ENCODE assay signal across 1 cellular context in genomic region chr6:506920-507523, GRCh38.
TF ChIP-seq lines count a peak whose summit lies in the region.

No MANE protein-coding gene starts in this region.

TF ChIP-seq in GM23338, 12 proteins besides CTCF, POLR2A, EP300 and RAD21 (continued from another document):
- TF ChIP-seq ZNF462 (CRISPR knock-in tag; IDR thresholded peaks at IDR 0.05) (no peak), CREB1 (CRISPR knock-in tag; IDR thresholded peaks at IDR 0.05; ENCODE audit: low read depth) (no peak), POLR2AphosphoS5 (IDR thresholded peaks at IDR 0.05; ENCODE audit: low read depth) (no peak), STAT1 (IDR thresholded peaks at IDR 0.05; ENCODE audit: unreplicated experiment) (no peak), REST (IDR thresholded peaks at IDR 0.05; ENCODE audit: unreplicated experiment) (no peak), ZNF331 (CRISPR knock-in tag; IDR thresholded peaks at IDR 0.05; ENCODE audit: low read depth) (no peak), EZH2 (IDR thresholded peaks at IDR 0.05; ENCODE audit: low read depth, unreplicated experiment) (no peak)
